ENCODE assay signal across 19 cellular contexts in the genomic region with DNA sequence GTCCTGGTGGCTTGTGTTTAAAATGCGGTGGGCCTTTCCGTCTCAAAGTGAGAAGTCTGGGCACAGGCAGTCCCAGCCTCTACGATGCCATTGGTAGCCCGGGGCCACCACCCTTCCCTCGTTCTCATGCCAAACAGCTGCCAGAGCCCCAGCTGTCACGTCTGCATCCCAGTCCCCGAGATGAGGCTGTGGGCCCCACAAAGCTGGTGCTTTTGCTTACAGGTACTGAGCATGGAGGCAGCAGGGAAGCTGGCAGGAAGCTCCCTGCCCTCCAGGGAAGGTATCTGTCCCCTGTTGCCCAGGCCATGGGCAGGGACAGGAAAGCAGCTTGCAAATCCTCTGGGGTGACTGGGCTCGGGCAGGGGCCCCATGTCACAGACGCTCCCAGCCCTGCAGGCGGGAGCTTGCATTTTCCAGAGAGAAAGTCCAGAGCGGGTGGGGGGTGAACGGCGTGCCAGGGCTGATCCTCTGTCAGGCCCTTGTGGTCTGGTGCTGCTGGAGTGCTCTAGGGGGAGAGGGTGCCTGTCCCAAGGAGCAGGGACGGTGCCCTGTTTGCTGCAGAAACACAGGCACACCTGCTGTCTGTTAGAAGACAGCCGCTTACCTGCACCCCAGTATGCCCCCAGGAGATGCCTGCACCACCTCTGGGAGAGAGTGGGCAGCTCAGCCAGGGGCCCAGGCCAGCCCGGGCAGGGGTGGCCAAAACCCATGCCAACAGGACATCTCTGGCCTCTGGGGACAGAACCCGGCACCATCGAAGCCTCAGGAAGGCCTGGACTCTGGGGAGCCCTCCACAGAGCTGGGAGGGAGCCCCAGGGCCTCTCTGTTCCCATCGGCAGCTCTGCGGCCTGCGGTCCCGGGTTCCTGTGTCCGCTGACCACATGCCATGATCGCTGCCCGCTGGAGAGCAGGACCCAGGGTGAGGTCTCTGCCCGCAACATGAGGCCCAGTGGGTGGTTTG. TPM values are rescaled to one million over a fixed set of nuclear protein-coding genes. Genes with fewer than 3 reads are reported as not detected.
DNase-seq lines count a peak whose midpoint lies in the region; ATAC-seq and TF ChIP-seq lines count a peak whose summit lies in the region.
"Had no signal": no experiment of that assay in that cellular context is flagged by ENCODE, and none has a peak within 500 bp of the region (broad histone marks: within the 10 kb centered on the region; RNA-seq: fewer than 3 reads in every experiment).

No MANE protein-coding gene starts in this region.

- H3K27ac ChIP-seq in esophagus muscularis mucosa (replicated peaks in 1 of 4), result peak overlapping the region in 3 of 4 donors; percentile 57 to 95 (median 92)
- no peak overlapping the region for H3K27ac ChIP-seq in upper lobe of right lung
- H3K27ac ChIP-seq: SK-N-MC had no signal

- 82% methylated on average over 11 of the region's 26 CpGs for WGBS in esophagus muscularis mucosa

- no peaks in the 10 kb centered on the region for H3K36me3 Mint-ChIP-seq in natural killer cell treated with Interleukin-12 subunit alpha and Interleukin-12 subunit beta and Interleukin-15 and Interleukin-18, amount 100 ng/mL, for 72 hours
- H3K36me3 Mint-ChIP-seq in natural killer cell, result no peaks in the 10 kb centered on the region
- H3K36me3 Mint-ChIP-seq: activated naive CD8-positive, alpha-beta T cell treated with anti-CD3 and anti-CD28 coated beads for 36 hours had no signal

- no peak for TF ChIP-seq EP300 in esophagus muscularis mucosa (IDR thresholded peaks at IDR 0.05)

- no peak overlapping the region for H3K4me3 Mint-ChIP-seq in natural killer cell treated with Interleukin-12 subunit alpha and Interleukin-12 subunit beta and Interleukin-15 and Interleukin-18, amount 100 ng/mL, for 72 hours
- no peak overlapping the region for H3K4me3 Mint-ChIP-seq in natural killer cell
- H3K4me3 Mint-ChIP-seq: activated naive CD8-positive, alpha-beta T cell treated with anti-CD3 and anti-CD28 coated beads for 36 hours had no signal

- H3K4me1 ChIP-seq in esophagus muscularis mucosa (peaks cover 32 to 74% (median 62%) of the 10 kb centered on the region in 4 donors), mucosa of descending colon (ENCODE audit: low read depth) (no peaks in the 10 kb centered on the region), upper lobe of right lung (no peaks in the 10 kb centered on the region)

- H3K4me1 Mint-ChIP-seq in natural killer cell treated with Interleukin-12 subunit alpha and Interleukin-12 subunit beta and Interleukin-15 and Interleukin-18, amount 100 ng/mL, for 72 hours (ENCODE audit: low read depth in 2 of 2), result peaks cover 0 to 2% of the 10 kb centered on the region in 2 donors
- no peaks in the 10 kb centered on the region for H3K4me1 Mint-ChIP-seq in natural killer cell
- H3K4me1 Mint-ChIP-seq: activated naive CD8-positive, alpha-beta T cell treated with anti-CD3 and anti-CD28 coated beads for 36 hours had no signal

- no peak for TF ChIP-seq POLR2A in esophagus muscularis mucosa (IDR thresholded peaks at IDR 0.05; ENCODE audit: low read depth)

- H3K4me3 ChIP-seq in esophagus muscularis mucosa (no peak overlapping the region), mucosa of descending colon (no peak overlapping the region), upper lobe of right lung (no peak overlapping the region)
- H3K4me3 ChIP-seq: breast epithelium, SK-N-MC, thoracic aorta had no signal

- H3K27ac Mint-ChIP-seq in natural killer cell treated with Interleukin-12 subunit alpha and Interleukin-12 subunit beta and Interleukin-15 and Interleukin-18, amount 100 ng/mL, for 72 hours, result no peak overlapping the region
- H3K27ac Mint-ChIP-seq in natural killer cell, result no peak overlapping the region
- H3K27ac Mint-ChIP-seq: activated naive CD8-positive, alpha-beta T cell treated with anti-CD3 and anti-CD28 coated beads for 36 hours had no signal

- no peaks in the 10 kb centered on the region for H3K27me3 Mint-ChIP-seq in natural killer cell treated with Interleukin-12 subunit alpha and Interleukin-12 subunit beta and Interleukin-15 and Interleukin-18, amount 100 ng/mL, for 72 hours
- no peaks in the 10 kb centered on the region for H3K27me3 Mint-ChIP-seq in natural killer cell (ENCODE audit: low read depth in 2 of 2)
- H3K27me3 Mint-ChIP-seq: activated naive CD8-positive, alpha-beta T cell treated with anti-CD3 and anti-CD28 coated beads for 36 hours had no signal

- no peaks in the 10 kb centered on the region for H3K9me3 Mint-ChIP-seq in natural killer cell treated with Interleukin-12 subunit alpha and Interleukin-12 subunit beta and Interleukin-15 and Interleukin-18, amount 100 ng/mL, for 72 hours
- no peaks in the 10 kb centered on the region for H3K9me3 Mint-ChIP-seq in natural killer cell
- H3K9me3 Mint-ChIP-seq: activated naive CD8-positive, alpha-beta T cell treated with anti-CD3 and anti-CD28 coated beads for 36 hours had no signal

- no peaks in the 10 kb centered on the region for H3K36me3 ChIP-seq in esophagus muscularis mucosa
- no peaks in the 10 kb centered on the region for H3K36me3 ChIP-seq in mucosa of descending colon (ENCODE audit: low read depth)
- H3K36me3 ChIP-seq in upper lobe of right lung, result no peaks in the 10 kb centered on the region
- H3K36me3 ChIP-seq: breast epithelium, thoracic aorta had no signal

- H3K27me3 ChIP-seq in esophagus muscularis mucosa (no peaks in the 10 kb centered on the region), upper lobe of right lung (no peaks in the 10 kb centered on the region)
- H3K27me3 ChIP-seq: breast epithelium had no signal

- H3K9me3 ChIP-seq in esophagus muscularis mucosa (no peaks in the 10 kb centered on the region), mucosa of descending colon (no peaks in the 10 kb centered on the region), upper lobe of right lung (no peaks in the 10 kb centered on the region)
- H3K9me3 ChIP-seq: breast epithelium, thoracic aorta had no signal

- ATAC-seq in natural killer cell treated with Interleukin-12 subunit alpha and Interleukin-12 subunit beta and Interleukin-15 and Interleukin-18, amount 100 ng/mL, for 72 hours, result no peak
- ATAC-seq in natural killer cell (no peak), mucosa of descending colon (no peak), upper lobe of right lung (no peak)

- TF ChIP-seq CTCF in natural killer cell (IDR thresholded peaks at IDR 0.05) (no peak), esophagus muscularis mucosa (IDR thresholded peaks at IDR 0.05) (no peak), mucosa of descending colon (IDR thresholded peaks at IDR 0.05) (no peak), upper lobe of right lung (IDR thresholded peaks at IDR 0.05) (no peak)

- intact Hi-C loops in natural killer cell (cut with micrococcal nuclease) (no loop called here), esophagus muscularis mucosa (cut with DNase I) (no loop called here), mucosa of descending colon (cut with DNase I, micrococcal nuclease) (no loop called here), upper lobe of right lung (cut with DNase I) (no loop called here)

- DNase-seq in natural killer cell treated with Interleukin-12 subunit alpha and Interleukin-12 subunit beta and Interleukin-15 and Interleukin-18, amount 100 ng/mL, for 72 hours (ENCODE audit: low spot score), result peak; percentile 34
- DNase-seq in natural killer cell (no peak), esophagus muscularis mucosa (ENCODE audit: extremely low spot score) (no peak), mucosa of descending colon (peak in 2 of 3 donors; percentile 17 to 37), upper lobe of right lung (peak; percentile 64), dedifferentiated amniotic fluid mesenchymal stem cell (ENCODE audit: extremely low spot score) (no peak)
- no peak for DNase-seq in effector CD8-positive, alpha-beta T cell (lab: John Stamatoyannopoulos, UW)
- no peak for DNase-seq in activated CD4-positive, alpha-beta T cell treated with anti-CD3 and anti-CD28 coated beads for 1 hour
- DNase-seq: activated CD4-positive, alpha-beta T cell treated with anti-CD3 and anti-CD28 coated beads for 48 hours; activated naive CD8-positive, alpha-beta T cell treated with anti-CD3 and anti-CD28 coated beads for 36 hours; GDM1; NCI-H2081 treated with DMSO at 0.1 percent for 48 hours; NCI-H526 treated with DMSO at 0.1 percent for 48 hours; OCI-M1; stimulated activated CD4-positive, alpha-beta T cell treated with anti-CD3 and anti-CD28 coated beads, Interleukin-4, amount 100 ng/mL, for 4 hours; stimulated activated CD8-positive, alpha-beta memory T cell treated with anti-CD3 and anti-CD28 coated beads, Interleukin-4, amount 100 ng/mL, for 48 hours had no signal

RNA-seq across cellular contexts. Expression of gene SLX9, which starts 45.9 kb away (rescaled TPM):
- total RNA-seq in natural killer cell treated with Interleukin-12 subunit alpha and Interleukin-12 subunit beta and Interleukin-15 and Interleukin-18, amount 100 ng/mL, for 72 hours, result 10 to 100 TPM; 43.5 to 83.6 TPM
- total RNA-seq in natural killer cell (10 to 100 TPM; 12.8 to 22.9 (median 20.0) TPM), esophagus muscularis mucosa (10 to 100 TPM; 20.8 to 59.3 (median 27.6) TPM), mucosa of descending colon (10 to 100 TPM; 19.8 to 42.2 (median 20.9) TPM), upper lobe of right lung (22.8 TPM)

Comparison
In these comparisons a context has a peak if more than half of its experiments do, and no peak if none do; other contexts are left out.
1. DNase-seq: peak in natural killer cell treated with Interleukin-12 subunit alpha and Interleukin-12 subunit beta and Interleukin-15 and Interleukin-18, amount 100 ng/mL, for 72 hours (single experiment), mucosa of descending colon (2 of 3) and upper lobe of right lung (single experiment); none in natural killer cell (single experiment), esophagus muscularis mucosa (single experiment), dedifferentiated amniotic fluid mesenchymal stem cell (single experiment), effector CD8-positive, alpha-beta T cell (single experiment) and activated CD4-positive, alpha-beta T cell treated with anti-CD3 and anti-CD28 coated beads for 1 hour (single experiment).